12 cellular contexts compared by ENCODE assay signal in genomic region chr2:108396845-108397244, GRCh38. TPM values are rescaled to one million over a fixed set of nuclear protein-coding genes. Genes with fewer than 3 reads are reported as not detected.
A peak's percentile ranks its signal among the peaks of the same experiment; 100 is the strongest.
DNase-seq lines count a peak whose midpoint lies in the region; ATAC-seq and TF ChIP-seq lines count a peak whose summit lies in the region.
"Had no signal": no experiment of that assay in that cellular context is flagged by ENCODE, and none has a peak within 500 bp of the region (broad histone marks: within the 10 kb centered on the region; RNA-seq: fewer than 3 reads in every experiment).

No MANE protein-coding gene starts in this region.

- H3K9me2 ChIP-seq in GM23248 (ENCODE audit: insufficient read depth) (no peaks in the 10 kb centered on the region), PC-9 (ENCODE audit: insufficient read depth) (no peaks in the 10 kb centered on the region)

- no peak overlapping the region for H2AFZ ChIP-seq in GM23248
- H2AFZ ChIP-seq in PC-9 = no peak overlapping the region
- no peak overlapping the region for H2AFZ ChIP-seq in fibroblast of lung (ENCODE audit: low read length)

- H3K4me3 ChIP-seq in GM23248 (no peak overlapping the region), PC-9 (no peak overlapping the region), fibroblast of lung (replicated peaks in 1 of 4; ENCODE audit: control extremely low read depth in 1 of 4, insufficient read depth in 1 of 4, low read depth in 3 of 4, low read length in 4 of 4) (no peak overlapping the region)

- H3F3A ChIP-seq in GM23248 (ENCODE audit: insufficient read depth) (no peaks in the 10 kb centered on the region), PC-9 (ENCODE audit: insufficient read depth, low read depth) (no peaks in the 10 kb centered on the region)

- H3K9me3 ChIP-seq in GM23248 (ENCODE audit: low read depth) (no peaks in the 10 kb centered on the region), PC-9 (ENCODE audit: insufficient read depth, low read depth) (peaks cover 11% of the 10 kb centered on the region), fibroblast of lung (ENCODE audit: control insufficient read depth, insufficient read depth, low read depth, low read length) (peaks cover 2% of the 10 kb centered on the region)

- H3K27me3 ChIP-seq in GM23248 (replicated peaks; ENCODE audit: insufficient read depth) (no peaks in the 10 kb centered on the region), PC-9 (ENCODE audit: insufficient read depth, low read depth) (no peaks in the 10 kb centered on the region), fibroblast of lung (ENCODE audit: control insufficient read depth, insufficient read depth, low read length) (no peaks in the 10 kb centered on the region)

- H3K27ac ChIP-seq in GM23248 (no peak overlapping the region), PC-9 (no peak overlapping the region), fibroblast of lung (ENCODE audit: insufficient read depth, low read length) (no peak overlapping the region)

- BruUV-seq in PC-9 (replicated peaks; lab: Mats Ljungman, UMichigan) = no TSS peak

- H3K9ac ChIP-seq in GM23248 (no peak overlapping the region), fibroblast of lung (ENCODE audit: insufficient read depth, low read length) (no peak overlapping the region)

- no peaks in the 10 kb centered on the region for H3K4me1 ChIP-seq in GM23248 (ENCODE audit: insufficient read depth)
- no peaks in the 10 kb centered on the region for H3K4me1 ChIP-seq in PC-9 (replicated peaks; ENCODE audit: insufficient read depth)
- H3K4me1 ChIP-seq in fibroblast of lung (ENCODE audit: control insufficient read depth, extremely low read depth, insufficient read depth, low read length) = no peaks in the 10 kb centered on the region

- ATAC-seq in GM18498 (IDR thresholded peaks at IDR 0.05; ENCODE audit: unreplicated experiment) = no peak

- H3K36me3 ChIP-seq in GM23248 (ENCODE audit: low read depth) = no peaks in the 10 kb centered on the region
- H3K36me3 ChIP-seq in PC-9 (ENCODE audit: low read depth) = no peaks in the 10 kb centered on the region
- H3K36me3 ChIP-seq in fibroblast of lung (ENCODE audit: control insufficient read depth, insufficient read depth, low read length) = no peaks in the 10 kb centered on the region

- DNase-seq in EH (ENCODE audit: low read depth) = peak; percentile 64
- peak; percentile 66 for DNase-seq in GM23248
- peak in 1 of 2 experiments; percentile 4 for DNase-seq in PC-9
- DNase-seq in fibroblast of lung (ENCODE audit: low read depth in 2 of 2) = peak in 1 of 2 donors; percentile 54
- no peak for DNase-seq in kidney tubule cell (ENCODE audit: low spot score)
- DNase-seq in NCI-H1436 (lab: John Stamatoyannopoulos, UW) = no peak
- no peak for DNase-seq in effector CD4-positive, alpha-beta T cell
- DNase-seq: NCI-H345; stimulated activated naive CD4-positive, alpha-beta T cell had no signal

- TF ChIP-seq CTCF in PC-9 (conservative IDR thresholded peaks at IDR 0.05) = peak; percentile 42; the same call in 1 of the 2 replicates
- TF ChIP-seq CTCF in fibroblast of lung (conservative IDR thresholded peaks at IDR 0.05 in 1 of 2, IDR thresholded peaks at IDR 0.05 in 1 of 2; ENCODE audit: low read depth in 1 of 2, low read length in 2 of 2) = peak; percentile 32 to 38

- POLR2A ChIA-PET in PC-9 (lab: Charles Lee; ENCODE audit: unreplicated experiment) = no interaction called here

- intact Hi-C loops in PC-9 (cut with micrococcal nuclease; ENCODE audit: unreplicated experiment) = no loop called here

- H3K4me2 ChIP-seq in GM23248 (ENCODE audit: unreplicated experiment) = no peak overlapping the region
- H3K4me2 ChIP-seq in PC-9 = no peak overlapping the region
- no peak overlapping the region for H3K4me2 ChIP-seq in fibroblast of lung (ENCODE audit: extremely low read depth, insufficient read depth, low read length)

- H3K79me2 ChIP-seq in GM23248 (ENCODE audit: insufficient read depth) = no peaks in the 10 kb centered on the region
- no peaks in the 10 kb centered on the region for H3K79me2 ChIP-seq in PC-9 (ENCODE audit: low read depth)
- no peaks in the 10 kb centered on the region for H3K79me2 ChIP-seq in fibroblast of lung (ENCODE audit: control insufficient read depth, insufficient read depth, low read length)

- CTCF ChIA-PET in PC-9 (lab: Charles Lee) = no interaction called here

- in situ Hi-C loops in GM23248 (cut with MboI) = no loop called here

- WGBS in GM23248 (ENCODE audit: low coverage in 1 of 2, low lambda C conversion rate in 2 of 2, missing lambda C conversion rate in 2 of 2), 2 experiments = 46 to 66% methylated on average over 3 of the region's 3 CpGs

- H4K20me1 ChIP-seq in GM23248 (ENCODE audit: insufficient read depth) = no peaks in the 10 kb centered on the region
- H4K20me1 ChIP-seq in PC-9 (ENCODE audit: insufficient read depth) = no peaks in the 10 kb centered on the region
- H4K20me1 ChIP-seq in fibroblast of lung (ENCODE audit: control insufficient read depth, extremely low read depth, insufficient read depth, low read length) = no peaks in the 10 kb centered on the region

RNA-seq across cellular contexts. Expression of gene SULT1C4, which starts 19.1 kb away (rescaled TPM):
- total RNA-seq in GM23248 (2014; rRNA removed; shearing (Covaris generic)) = not detected in 2 replicates
- polyA plus RNA-seq in GM23248 (2016; fragmentation: Nextera tagmentation; extraction: Ambion mirVana) = not detected in 2 replicates
- not detected in 2 replicates for total RNA-seq in PC-9 (2021)
- 0.26 and 0.50 TPM in 2 replicates for total RNA-seq in fibroblast of lung
- polyA plus RNA-seq in fibroblast of lung = 0.05 and 0.14 TPM in 2 replicates
- not detected in 2 replicates for polyA plus RNA-seq in fibroblast of lung (2012)
- polyA minus RNA-seq in fibroblast of lung (ENCODE audit: low replicate concordance) = not detected in 2 replicates
- total RNA-seq: activated CD8-positive, alpha-beta memory T cell treated with anti-CD3 and anti-CD28 coated beads for 36 hours had no signal
- polyA plus RNA-seq: keratinocyte had no signal

RNA-seq across cellular contexts. Expression of gene GCC2, which starts 52.2 kb away (rescaled TPM):
- total RNA-seq in GM23248 (2014; rRNA removed; shearing (Covaris generic)) = 18.8 and 21.7 TPM in 2 replicates
- 47.9 and 53.1 TPM in 2 replicates for polyA plus RNA-seq in GM23248 (2016; fragmentation: Nextera tagmentation; extraction: Ambion mirVana)
- 33.3 and 49.1 TPM in 2 replicates for total RNA-seq in PC-9 (2021)
- 23.6 and 26.4 TPM in 2 replicates for total RNA-seq in fibroblast of lung
- 9.4 and 16.3 TPM in 2 replicates for polyA plus RNA-seq in fibroblast of lung
- polyA plus RNA-seq in fibroblast of lung (2012) = 8.5 and 15.3 TPM in 2 replicates
- polyA minus RNA-seq in fibroblast of lung (ENCODE audit: low replicate concordance) = 0.39 and 0.63 TPM in 2 replicates

Comparison
In these comparisons a context has a peak if more than half of its experiments do, and no peak if none do; other contexts are left out.
1. DNase-seq: peak in EH (single experiment) and GM23248 (single experiment); none in kidney tubule cell (single experiment), NCI-H1436 (single experiment) and effector CD4-positive, alpha-beta T cell (single experiment).